In the genomic region with DNA sequence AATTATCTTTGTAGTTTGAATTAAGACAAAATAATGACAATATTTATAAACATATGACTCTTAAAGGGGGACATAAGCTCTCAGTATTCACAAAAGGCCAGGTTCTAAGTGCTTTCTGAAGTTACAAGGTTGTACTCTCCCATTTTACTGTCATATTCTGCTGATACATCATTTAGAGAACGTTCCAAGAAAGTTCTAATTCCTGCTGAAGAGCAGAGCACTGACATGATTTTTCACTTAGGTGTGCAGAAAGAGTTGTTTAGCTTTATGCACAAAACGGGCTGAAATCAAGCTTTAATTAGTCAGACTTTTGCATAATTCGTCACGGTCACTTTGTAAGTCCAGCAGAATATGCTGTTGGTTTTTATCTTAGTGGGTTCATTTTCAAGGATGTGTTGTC, we compare ENCODE assay signal across 25 cellular contexts.
"Had no signal": no experiment of that assay in that cellular context is flagged by ENCODE, and none has a peak within 500 bp of the region (broad histone marks: within the 10 kb centered on the region; RNA-seq: fewer than 3 reads in every experiment).

No MANE protein-coding gene starts in this region.

- H3K36me3 ChIP-seq: left ventricle myocardium inferior, neural progenitor cell, neutrophil, ovary, prostate gland, sigmoid colon, vagina had no signal

- H3K4me3 ChIP-seq: hepatocyte, left ventricle myocardium inferior, lung, neural progenitor cell, ovary, prostate gland, sigmoid colon, smooth muscle cell, tibial nerve, vagina had no signal

- H2AFZ ChIP-seq: hepatocyte, neural progenitor cell had no signal

- H3K27me3 ChIP-seq: neural progenitor cell, neutrophil, ovary, sigmoid colon, tibial nerve, vagina had no signal

- H3K4me1 ChIP-seq: neural progenitor cell, prostate gland, sigmoid colon, vagina had no signal

- H3K79me2 ChIP-seq: hepatocyte had no signal

- ATAC-seq: natural killer cell; right cardiac atrium; stimulated activated memory B cell treated with anti-CD40 and anti-IgM and Interleukin-4, amounts not matched to agents 10 μg/mL and 1 μg/mL and 100 μg/mL, for 72 hours; stimulated activated naive CD8-positive, alpha-beta T cell treated with anti-CD3 and anti-CD28 coated beads, Interleukin-15, amount 100 ng/mL, for 72 hours had no signal

- H3K4me2 ChIP-seq: hepatocyte, neural progenitor cell, smooth muscle cell had no signal

- H3K9me3 ChIP-seq: left ventricle myocardium inferior, neutrophil, ovary, prostate gland, sigmoid colon, tibial nerve, vagina had no signal

- H3K9ac ChIP-seq: neural progenitor cell had no signal

- H3K27ac ChIP-seq: hepatocyte, left ventricle myocardium inferior, neural progenitor cell, neutrophil, ovary, prostate gland, sigmoid colon, tibial nerve, vagina had no signal

- DNase-seq: islet precursor cell; left ventricle myocardium inferior; naive B cell; natural killer cell; ovary; posterior cingulate gyrus; retina; right cardiac atrium; sigmoid colon; stimulated activated CD4-positive, alpha-beta T cell treated with anti-CD3 and anti-CD28 coated beads, Interleukin-1b, Interleukin-23, amount 100 ng/mL, for 48 hours; stimulated activated CD4-positive, alpha-beta T cell treated with anti-CD3 and anti-CD28 coated beads, Interleukin-2, amount 100 ng/mL, for 48 hours; stimulated activated CD4-positive, alpha-beta T cell treated with anti-CD3 and anti-CD28 coated beads, Interleukin-4, amount 100 ng/mL, for 4 hours; stimulated activated CD8-positive, alpha-beta memory T cell treated with anti-CD3 and anti-CD28 coated beads, Interleukin-4, amount 100 ng/mL, for 48 hours; stimulated activated naive CD4-positive, alpha-beta T cell treated with Interleukin-2 at 50 U/mL for 16 hours; stimulated activated naive CD8-positive, alpha-beta T cell treated with anti-CD3 and anti-CD28 coated beads, Interleukin-15, amount 100 ng/mL, for 72 hours; substantia nigra had no signal
